Comparison of ENCODE assay signal across 17 cellular contexts in genomic region chr15:47737424-47737823, GRCh38. TPM values are rescaled to one million over a fixed set of nuclear protein-coding genes. Genes with fewer than 3 reads are reported as not detected.
"Had no signal": no experiment of that assay in that cellular context is flagged by ENCODE, and none has a peak within 500 bp of the region (broad histone marks: within the 10 kb centered on the region; RNA-seq: fewer than 3 reads in every experiment).

No MANE protein-coding gene starts in this region.

- H3K4me1 ChIP-seq: adrenal gland, foreskin keratinocyte had no signal

- H3K36me3 ChIP-seq: adrenal gland, spleen had no signal

- H3K9me2 ChIP-seq: SK-N-SH had no signal

- H3K27ac ChIP-seq: adrenal gland, foreskin keratinocyte, spleen had no signal

- DNase-seq: activated B cell treated with CpG ODN at 0.5 μM for 24 hours; activated CD4-positive, alpha-beta T cell treated with anti-CD3 and anti-CD28 coated beads, Interleukin-2, amount 10 ng/mL, durations not matched to agents 24 days and 14 days; activated CD8-positive, alpha-beta memory T cell treated with anti-CD3 and anti-CD28 coated beads for 24 hours; activated naive CD4-positive, alpha-beta T cell treated with anti-CD3 and anti-CD28 coated beads, Interleukin-2, amount 10 ng/mL, durations not matched to agents 7 days and 5 days; adrenal gland; central memory CD4-positive, alpha-beta T cell; cortex of kidney; effector CD8-positive, alpha-beta T cell; foreskin keratinocyte; head of caudate nucleus; left ventricle myocardium superior; SK-N-SH; spleen; stimulated activated CD4-positive, alpha-beta T cell treated with anti-CD3 and anti-CD28 coated beads, Interleukin-1b, Interleukin-23, amount 100 ng/mL, for 48 hours; trophoblast cell had no signal

- H3K27me3 ChIP-seq: adrenal gland, foreskin keratinocyte, spleen had no signal

- H3K9me3 ChIP-seq: adrenal gland, SK-N-SH, spleen had no signal

- FAIRE-seq: keratinocyte had no signal

- H3K4me2 ChIP-seq: SK-N-SH had no signal

- H3K4me3 ChIP-seq: adrenal gland, spleen had no signal

- ATAC-seq: foreskin keratinocyte; left ventricle myocardium superior; stimulated activated memory B cell treated with anti-CD40 and anti-IgM and Interleukin-4, amounts not matched to agents 10 μg/mL and 1 μg/mL and 100 μg/mL, for 72 hours had no signal

RNA-seq across cellular contexts. Expression of gene SEMA6D, which starts 20.1 kb away (rescaled TPM):
- total RNA-seq: activated B cell treated with CpG ODN at 0.5 μM for 24 hours; activated CD4-positive, alpha-beta T cell treated with anti-CD3 and anti-CD28 coated beads, Interleukin-2, amount 10 ng/mL, durations not matched to agents 24 days and 14 days had no signal
